In the genomic region with DNA sequence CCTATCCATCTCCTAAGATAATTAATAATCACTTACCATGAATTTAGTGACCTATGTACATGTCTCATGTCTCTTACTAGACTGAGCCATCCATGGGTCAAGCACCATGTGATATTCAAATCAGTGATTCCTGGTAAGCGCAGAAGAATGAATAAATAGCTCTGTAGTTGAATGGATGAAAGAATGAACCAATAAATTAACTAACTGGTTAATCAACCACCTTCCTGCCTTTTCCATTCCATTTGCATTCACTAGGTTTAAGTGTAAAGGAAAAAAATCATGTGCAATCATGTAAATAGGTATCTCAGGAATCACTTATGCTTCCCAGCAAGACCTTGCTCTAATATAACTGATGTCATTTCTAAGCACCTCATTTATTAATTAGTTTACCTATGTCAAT, we compare ENCODE assay signal across 21 cellular contexts.
"Had no signal": no experiment of that assay in that cellular context is flagged by ENCODE, and none has a peak within 500 bp of the region (broad histone marks: within the 10 kb centered on the region; RNA-seq: fewer than 3 reads in every experiment).

No MANE protein-coding gene starts in this region.

- H3K27me3 Mint-ChIP-seq: activated CD8-positive, alpha-beta T cell treated with anti-CD3 and anti-CD28 coated beads for 36 hours had no signal

- H3K27ac ChIP-seq: brain microvascular endothelial cell, cardiac muscle cell had no signal

- DNase-seq: activated CD4-positive, alpha-beta T cell treated with anti-CD3 and anti-CD28 coated beads, Interleukin-2, amount 50 U/mL, for 4 hours; activated CD8-positive, alpha-beta T cell treated with anti-CD3 and anti-CD28 coated beads for 36 hours; activated effector memory CD4-positive, alpha-beta T cell treated with anti-CD3 and anti-CD28 coated beads, Interleukin-2, amount 50 U/mL, for 16 hours; activated naive CD4-positive, alpha-beta T cell; activated naive CD4-positive, alpha-beta T cell treated with anti-CD3 and anti-CD28 coated beads, Interleukin-2, amount 50 U/mL, for 16 hours; activated naive CD8-positive, alpha-beta T cell treated with anti-CD3 and anti-CD28 coated beads for 36 hours; activated T-cell treated with anti-CD3 and anti-CD28 coated beads, Interleukin-2, amount 50 U/mL, for 1 hour; activated T-cell treated with anti-CD3 and anti-CD28 coated beads, Interleukin-2, amount 50 U/mL, for 72 hours; amniotic stem cell; NCI-H187; NCI-H2107; NCI-H2171; NCI-H526 treated with DMSO at 0.1 percent for 48 hours; Right ventricle myocardium superior; T-helper 1 cell; T-helper 9 cell had no signal

- H3K4me3 ChIP-seq: cardiac muscle cell, K562 had no signal

- H3K4me3 Mint-ChIP-seq: activated CD4-positive, alpha-beta T cell treated with anti-CD3 and anti-CD28 coated beads, Interleukin-2, amount 10 ng/mL, durations not matched to agents 24 days and 14 days; activated CD8-positive, alpha-beta T cell treated with anti-CD3 and anti-CD28 coated beads for 36 hours; activated naive CD8-positive, alpha-beta T cell treated with anti-CD3 and anti-CD28 coated beads for 36 hours; activated T-cell treated with anti-CD3 and anti-CD28 coated beads, Interleukin-2, amount 50 U/mL, for 72 hours; activated T-helper 17 cell treated with anti-CD3 and anti-CD28 coated beads, Interleukin-2, amount 50 U/mL, for 72 hours had no signal

- H3K9me3 Mint-ChIP-seq: activated CD4-positive, alpha-beta T cell treated with anti-CD3 and anti-CD28 coated beads, Interleukin-2, amount 10 ng/mL, durations not matched to agents 24 days and 14 days; activated CD8-positive, alpha-beta T cell treated with anti-CD3 and anti-CD28 coated beads for 36 hours; activated naive CD8-positive, alpha-beta T cell treated with anti-CD3 and anti-CD28 coated beads for 36 hours had no signal

- H3K36me3 ChIP-seq: brain microvascular endothelial cell, cardiac muscle cell had no signal

- H3K27ac Mint-ChIP-seq: activated CD4-positive, alpha-beta T cell treated with anti-CD3 and anti-CD28 coated beads, Interleukin-2, amount 10 ng/mL, durations not matched to agents 24 days and 14 days; activated CD8-positive, alpha-beta T cell treated with anti-CD3 and anti-CD28 coated beads for 36 hours; activated naive CD8-positive, alpha-beta T cell treated with anti-CD3 and anti-CD28 coated beads for 36 hours; activated T-cell treated with anti-CD3 and anti-CD28 coated beads, Interleukin-2, amount 50 U/mL, for 72 hours; activated T-helper 17 cell treated with anti-CD3 and anti-CD28 coated beads, Interleukin-2, amount 50 U/mL, for 72 hours had no signal

- H3K4me1 Mint-ChIP-seq: activated CD4-positive, alpha-beta T cell treated with anti-CD3 and anti-CD28 coated beads, Interleukin-2, amount 10 ng/mL, durations not matched to agents 24 days and 14 days; activated naive CD8-positive, alpha-beta T cell treated with anti-CD3 and anti-CD28 coated beads for 36 hours; activated T-helper 17 cell treated with anti-CD3 and anti-CD28 coated beads, Interleukin-2, amount 50 U/mL, for 72 hours had no signal

- H3K36me3 Mint-ChIP-seq: activated naive CD8-positive, alpha-beta T cell treated with anti-CD3 and anti-CD28 coated beads for 36 hours had no signal

- H3K27me3 ChIP-seq: brain microvascular endothelial cell, cardiac muscle cell had no signal
